In genomic region chr2:74481432-74481831, GRCh38 we compare ENCODE assay signal across 9 cellular contexts. TPM values are rescaled to one million over a fixed set of nuclear protein-coding genes. Genes with fewer than 3 reads are reported as not detected.
A peak's percentile ranks its signal among the peaks of the same experiment; 100 is the strongest.
DNase-seq lines count a peak whose midpoint lies in the region; ATAC-seq and TF ChIP-seq lines count a peak whose summit lies in the region.
"Had no signal": no experiment of that assay in that cellular context is flagged by ENCODE, and none has a peak within 500 bp of the region (broad histone marks: within the 10 kb centered on the region; RNA-seq: fewer than 3 reads in every experiment).

No MANE protein-coding gene starts in this region.

- peaks cover 4% of the 10 kb centered on the region for H3K36me3 ChIP-seq in GM06990 (ENCODE audit: control insufficient read depth, insufficient read depth, low read length)
- H3K36me3 ChIP-seq in SK-N-MC (ENCODE audit: insufficient read depth, low read length) = peaks cover 8% of the 10 kb centered on the region; the same call in 1 of the 2 replicates

- no peak for ATAC-seq in GM21576 (IDR thresholded peaks at IDR 0.05; ENCODE audit: unreplicated experiment)

- DNase-seq in GM06990 (ENCODE audit: extremely low read depth, insufficient read length) = no peak
- no peak for DNase-seq in SK-N-MC (ENCODE audit: low read depth, low spot score)
- no peak for DNase-seq in fibroblast of villous mesenchyme (ENCODE audit: low read depth)
- DNase-seq in retinal pigment epithelial cell (ENCODE audit: low read depth) = no peak
- no peak for DNase-seq in SIG-M5 (lab: John Stamatoyannopoulos, UW)
- no peak for DNase-seq in mesenteric fat pad (ENCODE audit: low spot score)
- no peak for DNase-seq in RPMI8226
- DNase-seq: hippocampal formation had no signal

- H3K4me3 ChIP-seq in GM06990 (replicated peaks; ENCODE audit: low read depth, low read length) = peak overlapping the region; percentile 94
- peak overlapping the region; percentile 90 for H3K4me3 ChIP-seq in SK-N-MC
- H3K4me3 ChIP-seq in fibroblast of villous mesenchyme (ENCODE audit: low read depth, low read length) = peak overlapping the region; percentile 99
- peak overlapping the region; percentile 84 for H3K4me3 ChIP-seq in retinal pigment epithelial cell (ENCODE audit: low read length)

- TF ChIP-seq CTCF in GM06990 (IDR thresholded peaks at IDR 0.05; ENCODE audit: insufficient read depth, low read length, poor library complexity, severe bottlenecking) (no peak), fibroblast of villous mesenchyme (IDR thresholded peaks at IDR 0.05; ENCODE audit: insufficient read depth, low read depth, low read length) (no peak), retinal pigment epithelial cell (conservative IDR thresholded peaks at IDR 0.05; ENCODE audit: low read depth, low read length) (no peak)

- peak overlapping the region; percentile 82 for H3K9ac ChIP-seq in SK-N-MC (ENCODE audit: insufficient read length)

- H3K27ac ChIP-seq in SK-N-MC = no peak overlapping the region

- H3K27me3 ChIP-seq in GM06990 (replicated peaks; ENCODE audit: control insufficient read depth, insufficient read depth, low read length) = no peaks in the 10 kb centered on the region

- no peaks in the 10 kb centered on the region for H3K9me3 ChIP-seq in SK-N-MC (ENCODE audit: low read depth, low read length)

RNA-seq across cellular contexts. Expression of gene CCDC142, which starts 1.4 kb away (rescaled TPM):
- total RNA-seq in fibroblast of villous mesenchyme = 27.2 and 29.6 TPM in 2 replicates
- 9.1 TPM for total RNA-seq in mesenteric fat pad

RNA-seq across cellular contexts. Expression of gene TTC31, which starts 1.4 kb away (rescaled TPM):
- total RNA-seq in fibroblast of villous mesenchyme (8.6 and 14.8 TPM in 2 replicates), mesenteric fat pad (16.8 TPM)

RNA-seq across cellular contexts. Expression of gene MRPL53, which starts 9.0 kb away (rescaled TPM):
- total RNA-seq in fibroblast of villous mesenchyme (21.2 and 23.5 TPM in 2 replicates), mesenteric fat pad (102 TPM)

RNA-seq across cellular contexts. Expression of gene MOGS, which starts 16.2 kb away (rescaled TPM):
- total RNA-seq in fibroblast of villous mesenchyme (52.2 and 62.2 TPM in 2 replicates), mesenteric fat pad (45.6 TPM)

RNA-seq across cellular contexts. Expression of gene LBX2, which starts 18.0 kb away (rescaled TPM):
- total RNA-seq in fibroblast of villous mesenchyme (1.3 and 2.9 TPM in 2 replicates), mesenteric fat pad (2.6 TPM)
